1 cellular context compared by ENCODE assay signal in the genomic region with DNA sequence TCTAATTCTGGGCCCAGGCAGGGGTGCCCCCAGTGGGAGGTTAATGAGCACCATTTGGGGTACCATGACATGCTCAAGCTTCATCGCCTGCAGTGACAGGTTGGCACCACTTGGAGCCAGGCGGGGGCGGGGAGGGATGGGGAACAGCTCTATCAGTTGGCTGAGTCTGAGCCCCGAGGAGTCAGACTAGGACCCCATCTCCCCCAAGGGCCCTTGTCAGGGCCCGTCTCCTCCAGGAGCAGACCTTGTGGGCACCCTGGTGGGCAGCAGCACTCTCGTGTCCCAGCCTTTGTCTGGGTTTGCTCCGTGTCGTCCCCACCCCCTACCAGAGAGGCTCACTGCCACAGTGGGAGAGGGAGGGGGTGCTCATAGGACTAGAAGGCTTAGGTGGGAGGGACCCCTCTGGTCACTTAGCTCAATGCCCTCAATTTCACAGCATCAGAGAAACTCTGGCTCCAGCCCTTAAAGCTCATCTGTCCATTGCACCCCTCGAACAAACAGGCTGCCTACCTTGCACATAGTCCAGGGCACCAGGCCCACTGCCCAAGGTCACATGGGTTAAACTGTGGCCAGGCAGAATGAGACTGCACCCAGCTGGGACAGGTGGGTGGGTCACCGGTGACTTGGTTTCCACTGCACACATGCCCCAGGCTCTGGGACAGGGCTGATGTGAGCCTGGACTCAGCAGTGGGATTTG.
TF ChIP-seq lines count a peak whose summit lies in the region.

No MANE protein-coding gene starts in this region.

TF ChIP-seq in IMR-90, 13 proteins besides CTCF, POLR2A, EP300 and RAD21:
- TF ChIP-seq CEBPB (IDR thresholded peaks at IDR 0.05; ENCODE audit: low read depth, low read length) (no peak), RCOR1 (IDR thresholded peaks at IDR 0.05; ENCODE audit: insufficient replicate concordance, low read length) (no peak), MXI1 (IDR thresholded peaks at IDR 0.05; ENCODE audit: borderline replicate concordance, low read depth, low read length) (no peak), SMC3 (IDR thresholded peaks at IDR 0.05; ENCODE audit: low read depth, low read length) (no peak), NFE2L2 (IDR thresholded peaks at IDR 0.05; ENCODE audit: low read depth, low read length) (no peak), FOS (IDR thresholded peaks at IDR 0.05; ENCODE audit: low read depth, low read length) (no peak), RFX5 (IDR thresholded peaks at IDR 0.05; ENCODE audit: low read depth, low read length) (no peak), CHD1 (IDR thresholded peaks at IDR 0.05; ENCODE audit: low read depth, low read length) (no peak), MAZ (IDR thresholded peaks at IDR 0.05; ENCODE audit: borderline replicate concordance, low read depth, low read length) (no peak)
- TF ChIP-seq, protein P1, sequence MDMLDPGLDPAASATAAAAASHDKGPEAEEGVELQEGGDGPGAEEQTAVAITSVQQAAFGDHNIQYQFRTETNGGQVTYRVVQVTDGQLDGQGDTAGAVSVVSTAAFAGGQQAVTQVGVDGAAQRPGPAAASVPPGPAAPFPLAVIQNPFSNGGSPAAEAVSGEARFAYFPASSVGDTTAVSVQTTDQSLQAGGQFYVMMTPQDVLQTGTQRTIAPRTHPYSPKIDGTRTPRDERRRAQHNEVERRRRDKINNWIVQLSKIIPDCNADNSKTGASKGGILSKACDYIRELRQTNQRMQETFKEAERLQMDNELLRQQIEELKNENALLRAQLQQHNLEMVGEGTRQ (IDR thresholded peaks at IDR 0.05; ENCODE audit: low read depth, low read length), result no peak
